Comparison of ENCODE assay signal across 8 cellular contexts in genomic region chr5:31372124-31372523, GRCh38.
"Had no signal": no experiment of that assay in that cellular context is flagged by ENCODE, and none has a peak within 500 bp of the region (broad histone marks: within the 10 kb centered on the region; RNA-seq: fewer than 3 reads in every experiment).

No MANE protein-coding gene starts in this region.

- H3K27ac ChIP-seq: GM23248 had no signal

- H3K9me3 ChIP-seq: HAP-1 had no signal

- H3K4me3 ChIP-seq: GM23248, GM23338, HAP-1 had no signal

- DNase-seq: GM23248, GOT3, H7, H9, HCEC 1CT, HFFc6 had no signal

- H3K36me3 ChIP-seq: HAP-1 had no signal
